13 cellular contexts compared by ENCODE assay signal in the genomic region with DNA sequence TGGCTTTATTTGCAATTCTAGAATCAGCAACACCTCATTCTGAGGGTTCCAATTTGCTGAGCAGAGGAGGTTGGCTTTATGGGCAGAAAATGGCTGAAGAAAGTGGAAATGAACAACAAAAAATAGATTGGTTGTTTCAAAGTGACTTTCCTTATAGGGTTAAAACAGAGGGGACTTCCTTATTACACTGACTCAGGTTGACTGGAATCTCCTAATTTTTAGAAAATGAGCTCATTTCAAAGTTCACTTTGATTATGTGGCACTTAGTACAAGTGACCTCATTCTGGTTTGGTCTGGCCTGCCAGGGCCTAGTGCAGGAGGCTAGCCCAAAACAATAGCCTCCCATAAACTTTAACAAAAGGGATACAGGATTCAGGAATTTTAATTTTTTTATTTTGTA. TPM values are rescaled to one million over a fixed set of nuclear protein-coding genes. Genes with fewer than 3 reads are reported as not detected.
DNase-seq lines count a peak whose midpoint lies in the region; ATAC-seq and TF ChIP-seq lines count a peak whose summit lies in the region.
"Had no signal": no experiment of that assay in that cellular context is flagged by ENCODE, and none has a peak within 500 bp of the region (broad histone marks: within the 10 kb centered on the region; RNA-seq: fewer than 3 reads in every experiment).

No MANE protein-coding gene starts in this region.

- DNase-seq in AG04450 (ENCODE audit: low read depth, low spot score) (peak; percentile 32), fibroblast of pulmonary artery (ENCODE audit: low read depth) (peak; percentile 57), immature natural killer cell (no peak), H7 (no peak), SKM-1 (lab: John Stamatoyannopoulos, UW; ENCODE audit: unreplicated experiment) (no peak), NK-92 (lab: John Stamatoyannopoulos, UW; ENCODE audit: unreplicated experiment) (no peak)
- DNase-seq: islet precursor cell; NCI-H1930; SHP77 treated with DMSO at 0.1 percent for 48 hours; stimulated activated naive CD4-positive, alpha-beta T cell had no signal

- H4K20me1 ChIP-seq in Loucy (ENCODE audit: insufficient read depth, low read length, poor library complexity, severe bottlenecking): no peaks in the 10 kb centered on the region

- ATAC-seq in GM19023 (IDR thresholded peaks at IDR 0.05; ENCODE audit: unreplicated experiment): peak; percentile 71

- H3K4me3 ChIP-seq in AG04450 (ENCODE audit: low read depth, low read length) (no peak overlapping the region), Loucy (ENCODE audit: low read length, poor library complexity, severe bottlenecking) (no peak overlapping the region), fibroblast of pulmonary artery (replicated peaks; ENCODE audit: low read depth, low read length) (no peak overlapping the region), H7 (ENCODE audit: insufficient read depth, low read depth, low read length) (no peak overlapping the region)
- H3K4me3 ChIP-seq: right atrium auricular region had no signal

- peaks cover 4% of the 10 kb centered on the region; the same call in 1 of the 2 replicates for H3F3A ChIP-seq in Loucy (ENCODE audit: low read depth)

- H3K4me1 Mint-ChIP-seq in immature natural killer cell: no peaks in the 10 kb centered on the region

- H3K27ac Mint-ChIP-seq in immature natural killer cell: no peak overlapping the region

- peaks cover 26% of the 10 kb centered on the region for H3K4me1 ChIP-seq in Loucy (ENCODE audit: insufficient read depth, low read length, poor library complexity, severe bottlenecking)
- H3K4me1 ChIP-seq: right atrium auricular region had no signal

- no peak overlapping the region for H3K27ac ChIP-seq in AG04450 (ENCODE audit: low read depth, low read length)
- H3K27ac ChIP-seq: right atrium auricular region had no signal

- H3K36me3 Mint-ChIP-seq in immature natural killer cell: no peaks in the 10 kb centered on the region

- H3K27me3 Mint-ChIP-seq in immature natural killer cell (ENCODE audit: low read depth in 3 of 3): peaks cover 0 to 6% (median 3%) of the 10 kb centered on the region in 3 donors

- H3K27me3 ChIP-seq in AG04450 (ENCODE audit: control insufficient read depth, insufficient read depth, low read length) (no peaks in the 10 kb centered on the region), Loucy (ENCODE audit: insufficient read depth, low read length, poor library complexity, severe bottlenecking) (no peaks in the 10 kb centered on the region), H7 (ENCODE audit: control insufficient read depth, insufficient read depth, low read length) (no peaks in the 10 kb centered on the region)
- H3K27me3 ChIP-seq: right atrium auricular region had no signal

- TF ChIP-seq CTCF in AG04450 (IDR thresholded peaks at IDR 0.05; ENCODE audit: low read depth, low read length): no peak
- TF ChIP-seq CTCF in Loucy (conservative IDR thresholded peaks at IDR 0.05; ENCODE audit: low read length): no peak
- TF ChIP-seq CTCF in fibroblast of pulmonary artery (IDR thresholded peaks at IDR 0.05; ENCODE audit: low read length, missing control alignments): no peak

- H3K36me3 ChIP-seq in Loucy (ENCODE audit: insufficient read depth, low read length): no peaks in the 10 kb centered on the region
- no peaks in the 10 kb centered on the region for H3K36me3 ChIP-seq in H7 (replicated peaks; ENCODE audit: control insufficient read depth, insufficient read depth, low read length)
- H3K36me3 ChIP-seq: right atrium auricular region had no signal

- H3K4me2 ChIP-seq in Loucy (ENCODE audit: low read depth, low read length, poor library complexity, severe bottlenecking): no peak overlapping the region

- POLR2A ChIA-PET in AG04450 (lab: Yijun Ruan, JAX): interaction anchor here (1.3 kb wide), 1 partner anchor 41 kb away, joined by 5 read pairs; a partner anchor contains a TSS

- H3K4me3 Mint-ChIP-seq in immature natural killer cell: no peak overlapping the region

- no peaks in the 10 kb centered on the region for H3K9me3 ChIP-seq in AG04450 (ENCODE audit: control insufficient read depth, insufficient read depth, low read length)
- no peaks in the 10 kb centered on the region for H3K9me3 ChIP-seq in Loucy (ENCODE audit: insufficient read depth, low read depth, low read length)
- H3K9me3 ChIP-seq: right atrium auricular region had no signal

- H3K9ac ChIP-seq in Loucy (ENCODE audit: low read depth, low read length, poor library complexity, severe bottlenecking): no peak overlapping the region

- H2AFZ ChIP-seq in Loucy (ENCODE audit: low read length): 0 out of 2 replicates have a peak overlapping the region, but pooled peaks have one; percentile 53

- no peaks in the 10 kb centered on the region for H3K9me3 Mint-ChIP-seq in immature natural killer cell

- H3K79me2 ChIP-seq in Loucy (ENCODE audit: insufficient read depth, low read length): no peaks in the 10 kb centered on the region

- CTCF ChIA-PET in AG04450 (lab: Charles Lee): interaction anchor here (0.8 to 1.0 kb wide), 2 partner anchors 11 to 338 kb away, joined by 3 to 4 read pairs; no protein-coding TSS in a partner anchor

- H3K9me2 ChIP-seq in Loucy (replicated peaks; ENCODE audit: low read depth, low read length): no peaks in the 10 kb centered on the region

RNA-seq across cellular contexts. Expression of a gene that starts 41.4 kb away (rescaled TPM):
- polyA plus RNA-seq in AG04450 (2011; rRNA removed): 27.3 and 29.6 TPM in 2 replicates
- polyA minus RNA-seq in AG04450 (2011; rRNA and poly(A)+ RNA removed): 110 and 130 TPM in 2 replicates
- 10 to 100 TPM; 10.5 to 12.1 (median 10.6) TPM for polyA plus RNA-seq in immature natural killer cell
- total RNA-seq in H7 (2014; rRNA removed; shearing (Covaris generic)): 3.2 and 3.5 TPM in 2 replicates

Comparison
In these comparisons a context has a peak if more than half of its experiments do, and no peak if none do; other contexts are left out.
1. DNase-seq: peak in AG04450 (single experiment) and fibroblast of pulmonary artery (single experiment); none in immature natural killer cell (0 of 3), H7 (single experiment), SKM-1 (single experiment) and NK-92 (single experiment).